ENCODE assay signal across 8 cellular contexts in genomic region chr9:127698985-127699670, GRCh38. TPM values are rescaled to one million over a fixed set of nuclear protein-coding genes. Genes with fewer than 3 reads are reported as not detected.
A peak's percentile ranks its signal among the peaks of the same experiment; 100 is the strongest.
DNase-seq lines count a peak whose midpoint lies in the region; ATAC-seq lines count a peak whose summit lies in the region.

No MANE protein-coding gene starts in this region.

- no peaks in the 10 kb centered on the region for H3K9me3 Mint-ChIP-seq in activated naive CD8-positive, alpha-beta T cell (ENCODE audit: low read depth)

- ATAC-seq in GM18519 (IDR thresholded peaks at IDR 0.05; ENCODE audit: low FRiP score, unreplicated experiment) (peak; percentile 51), HG03108 (IDR thresholded peaks at IDR 0.05; ENCODE audit: unreplicated experiment) (peak; percentile 88)

- H3K27me3 ChIP-seq in stomach smooth muscle (ENCODE audit: control insufficient read depth in 1 of 2, insufficient read depth in 2 of 2, low read length in 2 of 2): no peaks in the 10 kb centered on the region

- H3K4me1 Mint-ChIP-seq in activated naive CD8-positive, alpha-beta T cell (ENCODE audit: low read depth): peaks cover 11% of the 10 kb centered on the region

- peaks cover 12% of the 10 kb centered on the region for H3K4me1 ChIP-seq in stomach smooth muscle (ENCODE audit: control insufficient read depth, insufficient read depth, low read length)

- peak overlapping the region; percentile 66 for H3K27ac ChIP-seq in stomach smooth muscle (ENCODE audit: low read length)

- H3K27me3 Mint-ChIP-seq in activated naive CD8-positive, alpha-beta T cell: no peaks in the 10 kb centered on the region

- H3K4me3 Mint-ChIP-seq in activated naive CD8-positive, alpha-beta T cell: peak overlapping the region; percentile 87

- H3K9ac ChIP-seq in stomach smooth muscle (ENCODE audit: low read length in 2 of 2): peak overlapping the region in 1 of 2 donors; percentile 58

- DNase-seq in SHP77 (lab: John Stamatoyannopoulos, UW) (peak; percentile 97 to 98), glomerular endothelial cell (ENCODE audit: extremely low read depth, low read depth, low spot score) (peak; percentile 70), non-pigmented ciliary epithelial cell (ENCODE audit: low read depth) (peak; percentile 94), NCI-H1417 treated with DMSO at 0.1 percent for 48 hours (lab: John Stamatoyannopoulos, UW) (no peak)

- no peaks in the 10 kb centered on the region for H3K9me3 ChIP-seq in stomach smooth muscle (ENCODE audit: control insufficient read depth in 2 of 2, low read length in 2 of 2)

- H3K4me3 ChIP-seq in stomach smooth muscle (ENCODE audit: low read length in 2 of 2): peak overlapping the region; percentile 51 to 72

- H3K27ac Mint-ChIP-seq in activated naive CD8-positive, alpha-beta T cell: peak overlapping the region; percentile 72

- H3K36me3 ChIP-seq in stomach smooth muscle (ENCODE audit: control insufficient read depth in 2 of 2, insufficient read depth in 2 of 2, low read length in 2 of 2): no peaks in the 10 kb centered on the region

- no peaks in the 10 kb centered on the region for H3K36me3 Mint-ChIP-seq in activated naive CD8-positive, alpha-beta T cell

RNA-seq across cellular contexts. Expression of gene CFAP157, which starts 7.7 kb away (rescaled TPM):
- total RNA-seq in glomerular endothelial cell: not detected in 2 replicates

RNA-seq across cellular contexts. Expression of gene PTRH1, which starts 16.3 kb away (rescaled TPM):
- 46.5 and 51.4 TPM in 2 replicates for total RNA-seq in glomerular endothelial cell

RNA-seq across cellular contexts. Expression of gene TTC16, which starts 16.8 kb away (rescaled TPM):
- total RNA-seq in glomerular endothelial cell: not detected in 2 replicates

RNA-seq across cellular contexts. Expression of gene TOR2A, which starts 36.0 kb away (rescaled TPM):
- total RNA-seq in glomerular endothelial cell: 18.2 and 21.9 TPM in 2 replicates
